ENCODE assay signal across 19 cellular contexts in genomic region chr12:98533723-98534251, GRCh38. TPM values are rescaled to one million over a fixed set of nuclear protein-coding genes. Genes with fewer than 3 reads are reported as not detected.
DNase-seq lines count a peak whose midpoint lies in the region; ATAC-seq and TF ChIP-seq lines count a peak whose summit lies in the region.
"Had no signal": no experiment of that assay in that cellular context is flagged by ENCODE, and none has a peak within 500 bp of the region (broad histone marks: within the 10 kb centered on the region; RNA-seq: fewer than 3 reads in every experiment).

No MANE protein-coding gene starts in this region.

- H3K4me1 ChIP-seq in tibial nerve = no peaks in the 10 kb centered on the region
- H3K4me1 ChIP-seq: lower lobe of right lung, vagina had no signal

- no peak for TF ChIP-seq POLR2A in tibial nerve (IDR thresholded peaks at IDR 0.05)

- TF ChIP-seq CTCF in progenitor cell of endocrine pancreas (IDR thresholded peaks at IDR 0.05; ENCODE audit: unreplicated experiment) = no peak
- TF ChIP-seq CTCF in tibial nerve (IDR thresholded peaks at IDR 0.05) = no peak

- H3K27me3 ChIP-seq in tibial nerve = no peaks in the 10 kb centered on the region
- H3K27me3 ChIP-seq: esophagus muscularis mucosa, vagina had no signal

- peaks cover 23% of the 10 kb centered on the region for H3K4me1 Mint-ChIP-seq in progenitor cell of endocrine pancreas (ENCODE audit: low read depth)
- H3K4me1 Mint-ChIP-seq: neural crest cell had no signal

- DNase-seq in SIG-M5 treated with dmso at 0.1 percent for 504 hours (lab: John Stamatoyannopoulos, UW; ENCODE audit: unreplicated experiment) (peak; percentile 8), SIG-M5 (lab: John Stamatoyannopoulos, UW) (no peak), OCI-M1 (lab: John Stamatoyannopoulos, UW) (peak; percentile 75), fibroblast of gingiva (ENCODE audit: low read depth) (peak; percentile 60), progenitor cell of endocrine pancreas (ENCODE audit: low spot score, unreplicated experiment) (no peak), tibial nerve (ENCODE audit: low spot score in 2 of 2) (no peak)
- DNase-seq: activated CD4-positive, alpha-beta T cell treated with anti-CD3 and anti-CD28 coated beads for 36 hours; activated T-cell treated with anti-CD3 and anti-CD28 coated beads, Interleukin-2, amount 50 U/mL, for 24 hours; dermis blood vessel endothelial cell; KG1; lower lobe of right lung; NCI-H146; stimulated activated naive CD4-positive, alpha-beta T cell had no signal

- no peaks in the 10 kb centered on the region for H3K9me3 Mint-ChIP-seq in progenitor cell of endocrine pancreas (ENCODE audit: low read depth)
- H3K9me3 Mint-ChIP-seq: activated T-cell treated with anti-CD3 and anti-CD28 coated beads, Interleukin-2, amount 50 U/mL, for 24 hours; neural crest cell; T-helper 2 cell treated with Interferon-gamma antibody and Interleukin-4, amounts not matched to agents 5 μg/mL and 100 μg/mL, for 36 hours had no signal

- H3K27ac ChIP-seq in tibial nerve = no peak overlapping the region
- H3K27ac ChIP-seq: esophagus muscularis mucosa, lower lobe of right lung, vagina had no signal

- no peak overlapping the region for H3K4me3 Mint-ChIP-seq in progenitor cell of endocrine pancreas (ENCODE audit: low read depth)
- H3K4me3 Mint-ChIP-seq: activated CD4-positive, alpha-beta T cell treated with anti-CD3 and anti-CD28 coated beads for 36 hours; activated T-cell treated with anti-CD3 and anti-CD28 coated beads, Interleukin-2, amount 50 U/mL, for 24 hours; neural crest cell; T-helper 2 cell treated with Interferon-gamma antibody and Interleukin-4, amounts not matched to agents 5 μg/mL and 100 μg/mL, for 36 hours had no signal

- H3K9me3 ChIP-seq in tibial nerve = no peaks in the 10 kb centered on the region
- H3K9me3 ChIP-seq: esophagus muscularis mucosa, lower lobe of right lung, vagina had no signal

- peak overlapping the region; percentile 69 for H3K27ac Mint-ChIP-seq in progenitor cell of endocrine pancreas
- H3K27ac Mint-ChIP-seq: activated CD4-positive, alpha-beta T cell treated with anti-CD3 and anti-CD28 coated beads for 36 hours; T-helper 2 cell treated with Interferon-gamma antibody and Interleukin-4, amounts not matched to agents 5 μg/mL and 100 μg/mL, for 36 hours had no signal

- no peaks in the 10 kb centered on the region for H3K27me3 Mint-ChIP-seq in progenitor cell of endocrine pancreas
- H3K27me3 Mint-ChIP-seq: activated CD4-positive, alpha-beta T cell treated with anti-CD3 and anti-CD28 coated beads for 36 hours; activated T-cell treated with anti-CD3 and anti-CD28 coated beads, Interleukin-2, amount 50 U/mL, for 24 hours had no signal

- no peak for ATAC-seq in GM21786 (IDR thresholded peaks at IDR 0.05; ENCODE audit: unreplicated experiment)
- ATAC-seq in GM21367 (IDR thresholded peaks at IDR 0.05; ENCODE audit: unreplicated experiment) = no peak
- ATAC-seq: lower lobe of right lung had no signal

- peaks cover 0 to 51% (median 13%) of the 10 kb centered on the region in 3 donors for H3K36me3 ChIP-seq in tibial nerve

- no peak for TF ChIP-seq EP300 in tibial nerve (IDR thresholded peaks at IDR 0.05)

- H3K4me3 ChIP-seq in tibial nerve = no peak overlapping the region
- H3K4me3 ChIP-seq: esophagus muscularis mucosa, lower lobe of right lung, vagina had no signal

- 93% methylated on average over 4 of the region's 4 CpGs for whole genome bisulfite sequencing in tibial nerve, 2 donors

- peaks cover 36% of the 10 kb centered on the region for H3K36me3 Mint-ChIP-seq in progenitor cell of endocrine pancreas (ENCODE audit: insufficient read depth)

RNA-seq across cellular contexts. Expression of gene TMPO, which starts 18.4 kb away (rescaled TPM):
- total RNA-seq in progenitor cell of endocrine pancreas (191 and 203 TPM in 2 replicates), tibial nerve (10 to 100 TPM; 53.9 to 87.7 (median 70.2) TPM)

RNA-seq across cellular contexts. Expression of gene SLC25A3, which starts 59.7 kb away (rescaled TPM):
- 530 and 561 TPM in 2 replicates for total RNA-seq in progenitor cell of endocrine pancreas
- total RNA-seq in tibial nerve = 100 to 1,000 TPM; 271 to 309 (median 298) TPM

Comparison
In these comparisons a context has a peak if more than half of its experiments do, and no peak if none do; other contexts are left out.
1. DNase-seq: peak in SIG-M5 treated with dmso at 0.1 percent for 504 hours (single experiment), OCI-M1 (single experiment) and fibroblast of gingiva (single experiment); none in SIG-M5 (single experiment), progenitor cell of endocrine pancreas (single experiment) and tibial nerve (0 of 2).